In genomic region chr1:192945417-192946130, GRCh38 we compare ENCODE assay signal across 33 cellular contexts.
"Had no signal": no experiment of that assay in that cellular context is flagged by ENCODE, and none has a peak within 500 bp of the region (broad histone marks: within the 10 kb centered on the region; RNA-seq: fewer than 3 reads in every experiment).

No MANE protein-coding gene starts in this region.

- DNase-seq: activated CD4-positive, alpha-beta T cell treated with anti-CD3 and anti-CD28 coated beads, Interleukin-2, amount 10 ng/mL, durations not matched to agents 24 days and 14 days; activated CD4-positive, alpha-beta T cell treated with anti-CD3 and anti-CD28 coated beads, Interleukin-2, amount 50 U/mL, for 4 hours; activated CD4-positive, CD25-positive, alpha-beta regulatory T cell; activated CD8-positive, alpha-beta T cell treated with anti-CD3 and anti-CD28 coated beads for 36 hours; activated gamma-delta T cell; activated naive CD4-positive, alpha-beta T cell treated with Interleukin-2 at 50 U/mL for 16 hours; activated naive CD8-positive, alpha-beta T cell treated with anti-CD3 and anti-CD28 coated beads, Interleukin-2, amount 10 ng/mL, durations not matched to agents 7 days and 5 days; activated T-cell treated with anti-CD3 and anti-CD28 coated beads, Interleukin-2, amount 50 U/mL, for 1 hour; activated T-cell treated with anti-CD3 and anti-CD28 coated beads, Interleukin-2, amount 50 U/mL, for 72 hours; amygdala; Kasumi-1; KG1; MG63; NCI-H1048; NCI-H1105 treated with DMSO at 0.1 percent for 48 hours; NCI-H1436; NCI-H1694; NCI-H1930; NCI-H2081 treated with DMSO at 0.1 percent for 48 hours; NCI-H345; NCI-H524 treated with DMSO at 0.1 percent for 48 hours; OCI-M1; Right ventricle myocardium superior; SW 1271; T-helper 1 cell; T-helper 2 cell; T-helper 9 cell; WERI-Rb-1 had no signal

- H3K9me3 Mint-ChIP-seq: activated CD4-positive, alpha-beta T cell treated with anti-CD3 and anti-CD28 coated beads, Interleukin-2, amount 10 ng/mL, durations not matched to agents 24 days and 14 days; activated CD8-positive, alpha-beta T cell treated with anti-CD3 and anti-CD28 coated beads for 36 hours; activated naive CD4-positive, alpha-beta T cell treated with anti-CD3 and anti-CD28 coated beads, Interleukin-2, amount 50 U/mL, for 24 hours; activated naive CD8-positive, alpha-beta T cell treated with anti-CD3 and anti-CD28 coated beads, Interleukin-2, amount 10 ng/mL, durations not matched to agents 7 days and 5 days; activated T-cell treated with anti-CD3 and anti-CD28 coated beads, Interleukin-2, amount 50 U/mL, for 72 hours; activated T-helper 2 cell treated with anti-CD3 and anti-CD28 coated beads, Interferon-gamma antibody, Interleukin-2, Interleukin-4, amounts not matched to agents 10 μg/mL and 5 μg/mL and 100 μg/mL, durations not matched to agents 14 hours and 24 hours and 36 hours; central memory CD8-positive, alpha-beta T cell had no signal

- H3K27ac ChIP-seq: ascending aorta, cardiac muscle cell, WERI-Rb-1 had no signal

- H3K36me3 ChIP-seq: ascending aorta, cardiac muscle cell, MG63, WERI-Rb-1 had no signal

- H3K4me3 Mint-ChIP-seq: activated CD4-positive, alpha-beta T cell treated with anti-CD3 and anti-CD28 coated beads, Interleukin-2, amount 10 ng/mL, durations not matched to agents 24 days and 14 days; activated CD8-positive, alpha-beta T cell treated with anti-CD3 and anti-CD28 coated beads for 36 hours; activated naive CD4-positive, alpha-beta T cell treated with anti-CD3 and anti-CD28 coated beads, Interleukin-2, amount 50 U/mL, for 24 hours; activated naive CD8-positive, alpha-beta T cell treated with anti-CD3 and anti-CD28 coated beads, Interleukin-2, amount 10 ng/mL, durations not matched to agents 7 days and 5 days; activated T-cell treated with anti-CD3 and anti-CD28 coated beads, Interleukin-2, amount 50 U/mL, for 72 hours; central memory CD8-positive, alpha-beta T cell had no signal

- H3K27me3 ChIP-seq: ascending aorta, cardiac muscle cell, MG63 had no signal

- H3K27ac Mint-ChIP-seq: activated CD4-positive, alpha-beta T cell treated with anti-CD3 and anti-CD28 coated beads, Interleukin-2, amount 10 ng/mL, durations not matched to agents 24 days and 14 days; activated CD8-positive, alpha-beta T cell treated with anti-CD3 and anti-CD28 coated beads for 36 hours; activated naive CD4-positive, alpha-beta T cell treated with anti-CD3 and anti-CD28 coated beads, Interleukin-2, amount 50 U/mL, for 24 hours; activated naive CD8-positive, alpha-beta T cell treated with anti-CD3 and anti-CD28 coated beads, Interleukin-2, amount 10 ng/mL, durations not matched to agents 7 days and 5 days; activated T-cell treated with anti-CD3 and anti-CD28 coated beads, Interleukin-2, amount 50 U/mL, for 72 hours; activated T-helper 2 cell treated with anti-CD3 and anti-CD28 coated beads, Interferon-gamma antibody, Interleukin-2, Interleukin-4, amounts not matched to agents 10 μg/mL and 5 μg/mL and 100 μg/mL, durations not matched to agents 14 hours and 24 hours and 36 hours had no signal

- H3K9me3 ChIP-seq: ascending aorta, MG63 had no signal

- H3K4me1 Mint-ChIP-seq: activated CD4-positive, alpha-beta T cell treated with anti-CD3 and anti-CD28 coated beads, Interleukin-2, amount 10 ng/mL, durations not matched to agents 24 days and 14 days; activated naive CD4-positive, alpha-beta T cell treated with anti-CD3 and anti-CD28 coated beads, Interleukin-2, amount 50 U/mL, for 24 hours; activated naive CD8-positive, alpha-beta T cell treated with anti-CD3 and anti-CD28 coated beads, Interleukin-2, amount 10 ng/mL, durations not matched to agents 7 days and 5 days; central memory CD8-positive, alpha-beta T cell had no signal

- ATAC-seq: activated CD8-positive, alpha-beta T cell treated with anti-CD3 and anti-CD28 coated beads for 36 hours; activated T-cell treated with anti-CD3 and anti-CD28 coated beads, Interleukin-2, amount 50 U/mL, for 72 hours had no signal

- H3K36me3 Mint-ChIP-seq: activated naive CD4-positive, alpha-beta T cell treated with anti-CD3 and anti-CD28 coated beads, Interleukin-2, amount 50 U/mL, for 24 hours; activated naive CD8-positive, alpha-beta T cell treated with anti-CD3 and anti-CD28 coated beads, Interleukin-2, amount 10 ng/mL, durations not matched to agents 7 days and 5 days had no signal

- H3K4me1 ChIP-seq: ascending aorta had no signal

- H3K27me3 Mint-ChIP-seq: activated CD4-positive, alpha-beta T cell treated with anti-CD3 and anti-CD28 coated beads, Interleukin-2, amount 10 ng/mL, durations not matched to agents 24 days and 14 days; activated CD8-positive, alpha-beta T cell treated with anti-CD3 and anti-CD28 coated beads for 36 hours; activated naive CD4-positive, alpha-beta T cell treated with anti-CD3 and anti-CD28 coated beads, Interleukin-2, amount 50 U/mL, for 24 hours; activated naive CD8-positive, alpha-beta T cell treated with anti-CD3 and anti-CD28 coated beads, Interleukin-2, amount 10 ng/mL, durations not matched to agents 7 days and 5 days; central memory CD8-positive, alpha-beta T cell had no signal

- H3K4me3 ChIP-seq: ascending aorta, cardiac muscle cell, MG63 had no signal
